ENCODE assay signal across 8 cellular contexts in genomic region chr22:19524170-19525115, GRCh38. TPM values are rescaled to one million over a fixed set of nuclear protein-coding genes. Genes with fewer than 3 reads are reported as not detected.
DNase-seq lines count a peak whose midpoint lies in the region; ATAC-seq and TF ChIP-seq lines count a peak whose summit lies in the region.

Gene CLDN5, minus strand, starts transcription at chr22:19524410. Its CDS starts 155 bp downstream, at chr22:19524255.

- no peaks in the 10 kb centered on the region for H3K36me3 Mint-ChIP-seq in type B pancreatic cell

- H3K27ac Mint-ChIP-seq in type B pancreatic cell: no peak within 1 kb of the TSS

- no peaks in the 10 kb centered on the region for H3K9me3 Mint-ChIP-seq in type B pancreatic cell

- H3K4me1 Mint-ChIP-seq in type B pancreatic cell (ENCODE audit: unreplicated experiment): peaks cover 4% of the 10 kb centered on the region

- H3K27me3 Mint-ChIP-seq in type B pancreatic cell: peaks cover 44% of the 10 kb centered on the region

- DNase-seq in DMS 273 (lab: John Stamatoyannopoulos, UW; ENCODE audit: unreplicated experiment) (peak; percentile 65), NCI-H2171 (lab: John Stamatoyannopoulos, UW) (peak; percentile 76), dermis blood vessel endothelial cell (peak; percentile 95), medulla oblongata (ENCODE audit: extremely low spot score) (peak; percentile 13), type B pancreatic cell (ENCODE audit: extremely low spot score, unreplicated experiment) (peak; percentile 69)
- no peak for DNase-seq in NK-92 treated with Interleukin-12 subunit alpha and Interleukin-12 subunit beta, amount 100 ng/mL, for 24 hours (lab: John Stamatoyannopoulos, UW)

- ATAC-seq in GM19328 (IDR thresholded peaks at IDR 0.05; ENCODE audit: unreplicated experiment) (no peak), HG03097 (IDR thresholded peaks at IDR 0.05; ENCODE audit: low FRiP score, unreplicated experiment) (no peak)

- no peak for TF ChIP-seq CTCF in type B pancreatic cell (conservative IDR thresholded peaks at IDR 0.05)

- H3K4me3 Mint-ChIP-seq in type B pancreatic cell: peak within 1 kb of the TSS; percentile 83

RNA-seq across cellular contexts. Expression of gene CLDN5, which starts in this region (rescaled TPM):
- total RNA-seq in dermis blood vessel endothelial cell: 1,341 and 2,150 TPM in 2 replicates
- 1.00 and 2.2 TPM in 2 replicates for total RNA-seq in type B pancreatic cell (ENCODE audit: low replicate concordance)

Comparison
In these comparisons a context has a peak if more than half of its experiments do, and no peak if none do; other contexts are left out.
1. RNA of gene CLDN5 (total RNA-seq): 1,341 to 2,150 TPM in dermis blood vessel endothelial cell; 1.00 to 2.2 TPM in type B pancreatic cell; every median in the first group is over 100 times any median in the second.